In genomic region chr14:77022219-77022852, GRCh38 we compare ENCODE assay signal across 8 cellular contexts. TPM values are rescaled to one million over a fixed set of nuclear protein-coding genes. Genes with fewer than 3 reads are reported as not detected.
DNase-seq lines count a peak whose midpoint lies in the region; ATAC-seq and TF ChIP-seq lines count a peak whose summit lies in the region.

No MANE protein-coding gene starts in this region.

- intact Hi-C loops in activated CD4-positive, alpha-beta T cell treated with anti-CD3 and anti-CD28 coated beads, Interleukin-2, amount 10 ng/mL, durations not matched to agents 24 days and 14 days (cut with micrococcal nuclease) = no loop called here

- H3K4me3 Mint-ChIP-seq in activated CD4-positive, alpha-beta T cell treated with anti-CD3 and anti-CD28 coated beads, Interleukin-2, amount 10 ng/mL, durations not matched to agents 24 days and 14 days = peak overlapping the region; percentile 74
- H3K4me3 Mint-ChIP-seq in activated CD4-positive, alpha-beta memory T cell treated with anti-CD3 and anti-CD28 coated beads, Interleukin-2, amount 10 ng/mL, durations not matched to agents 7 days and 5 days = no peak overlapping the region
- peak overlapping the region; percentile 50 for H3K4me3 Mint-ChIP-seq in neural crest cell

- H3K27ac Mint-ChIP-seq in activated CD4-positive, alpha-beta T cell treated with anti-CD3 and anti-CD28 coated beads, Interleukin-2, amount 10 ng/mL, durations not matched to agents 24 days and 14 days = peak overlapping the region; percentile 81
- H3K27ac Mint-ChIP-seq in activated CD4-positive, alpha-beta memory T cell treated with anti-CD3 and anti-CD28 coated beads, Interleukin-2, amount 10 ng/mL, durations not matched to agents 7 days and 5 days = peak overlapping the region; percentile 84
- no peak overlapping the region for H3K27ac Mint-ChIP-seq in neural crest cell (ENCODE audit: unreplicated experiment)

- no peaks in the 10 kb centered on the region for H3K27me3 Mint-ChIP-seq in activated CD4-positive, alpha-beta T cell treated with anti-CD3 and anti-CD28 coated beads, Interleukin-2, amount 10 ng/mL, durations not matched to agents 24 days and 14 days
- H3K27me3 Mint-ChIP-seq in activated CD4-positive, alpha-beta memory T cell treated with anti-CD3 and anti-CD28 coated beads, Interleukin-2, amount 10 ng/mL, durations not matched to agents 7 days and 5 days = no peaks in the 10 kb centered on the region
- no peaks in the 10 kb centered on the region for H3K27me3 Mint-ChIP-seq in neural crest cell (ENCODE audit: low read depth)

- H3K4me1 Mint-ChIP-seq in activated CD4-positive, alpha-beta T cell treated with anti-CD3 and anti-CD28 coated beads, Interleukin-2, amount 10 ng/mL, durations not matched to agents 24 days and 14 days = peaks cover 35% of the 10 kb centered on the region
- peaks cover 46% of the 10 kb centered on the region for H3K4me1 Mint-ChIP-seq in activated CD4-positive, alpha-beta memory T cell treated with anti-CD3 and anti-CD28 coated beads, Interleukin-2, amount 10 ng/mL, durations not matched to agents 7 days and 5 days
- peaks cover 36% of the 10 kb centered on the region for H3K4me1 Mint-ChIP-seq in neural crest cell

- no peak for TF ChIP-seq CTCF in neural crest cell (conservative IDR thresholded peaks at IDR 0.05)

- H3K36me3 Mint-ChIP-seq in activated CD4-positive, alpha-beta T cell treated with anti-CD3 and anti-CD28 coated beads, Interleukin-2, amount 10 ng/mL, durations not matched to agents 24 days and 14 days (ENCODE audit: low read depth) = peaks cover 28% of the 10 kb centered on the region
- peaks cover 31% of the 10 kb centered on the region for H3K36me3 Mint-ChIP-seq in activated CD4-positive, alpha-beta memory T cell treated with anti-CD3 and anti-CD28 coated beads, Interleukin-2, amount 10 ng/mL, durations not matched to agents 7 days and 5 days (ENCODE audit: low read depth)
- peaks cover 4% of the 10 kb centered on the region for H3K36me3 Mint-ChIP-seq in neural crest cell (ENCODE audit: low read depth)

- ATAC-seq in HG03342 (IDR thresholded peaks at IDR 0.05; ENCODE audit: unreplicated experiment) (peak; percentile 53), GM18498 (IDR thresholded peaks at IDR 0.05; ENCODE audit: unreplicated experiment) (no peak)

- peak; percentile 72 for DNase-seq in activated CD4-positive, alpha-beta T cell treated with anti-CD3 and anti-CD28 coated beads, Interleukin-2, amount 10 ng/mL, durations not matched to agents 24 days and 14 days
- DNase-seq in activated CD4-positive, alpha-beta T cell treated with anti-CD3 and anti-CD28 coated beads, Interleukin-2, amount 50 U/mL, for 4 hours = no peak
- DNase-seq in activated CD4-positive, alpha-beta memory T cell treated with anti-CD3 and anti-CD28 coated beads, Interleukin-2, amount 10 ng/mL, durations not matched to agents 7 days and 5 days = peak; percentile 38
- DNase-seq in neural crest cell (ENCODE audit: low read depth, low spot score) (no peak), SW 1271 (lab: John Stamatoyannopoulos, UW) (no peak)
- DNase-seq in stimulated activated CD4-positive, alpha-beta T cell treated with anti-CD3 and anti-CD28 coated beads, Interleukin-1b, Interleukin-23, amount 100 ng/mL, for 48 hours = no peak

- CTCF ChIA-PET in activated CD4-positive, alpha-beta memory T cell treated with anti-CD3 and anti-CD28 coated beads, Interleukin-2, amount 10 ng/mL, durations not matched to agents 7 days and 5 days (lab: Charles Lee) = interaction anchor here (1.6 to 4.0 kb wide), 4 partner anchors 47 to 111 kb away, joined by 3 to 32 read pairs (median 11); no protein-coding TSS in a partner anchor

- POLR2A ChIA-PET in activated CD4-positive, alpha-beta memory T cell treated with anti-CD3 and anti-CD28 coated beads, Interleukin-2, amount 10 ng/mL, durations not matched to agents 7 days and 5 days (lab: Charles Lee) = interaction anchor here (0.7 to 13.6 kb wide), 9 partner anchors 10 to 75 kb away, joined by 3 to 229 read pairs (median 5); no protein-coding TSS in a partner anchor

- no peaks in the 10 kb centered on the region for H3K9me3 Mint-ChIP-seq in activated CD4-positive, alpha-beta T cell treated with anti-CD3 and anti-CD28 coated beads, Interleukin-2, amount 10 ng/mL, durations not matched to agents 24 days and 14 days
- H3K9me3 Mint-ChIP-seq in activated CD4-positive, alpha-beta memory T cell treated with anti-CD3 and anti-CD28 coated beads, Interleukin-2, amount 10 ng/mL, durations not matched to agents 7 days and 5 days = no peaks in the 10 kb centered on the region
- H3K9me3 Mint-ChIP-seq in neural crest cell = no peaks in the 10 kb centered on the region

RNA-seq across cellular contexts. Expression of gene IRF2BPL, which starts 6.2 kb away (rescaled TPM):
- total RNA-seq in activated CD4-positive, alpha-beta T cell treated with anti-CD3 and anti-CD28 coated beads, Interleukin-2, amount 10 ng/mL, durations not matched to agents 24 days and 14 days = 32.8 and 34.8 TPM in 2 replicates
- 10 to 100 TPM; 39.0 to 39.3 TPM for total RNA-seq in activated CD4-positive, alpha-beta memory T cell treated with anti-CD3 and anti-CD28 coated beads, Interleukin-2, amount 10 ng/mL, durations not matched to agents 7 days and 5 days
- total RNA-seq in neural crest cell = 42.6 and 43.6 TPM in 2 replicates

Comparison
In these comparisons a context has a peak if more than half of its experiments do, and no peak if none do; other contexts are left out.
1. DNase-seq: peak in activated CD4-positive, alpha-beta T cell treated with anti-CD3 and anti-CD28 coated beads, Interleukin-2, amount 10 ng/mL, durations not matched to agents 24 days and 14 days (single experiment) and activated CD4-positive, alpha-beta memory T cell treated with anti-CD3 and anti-CD28 coated beads, Interleukin-2, amount 10 ng/mL, durations not matched to agents 7 days and 5 days (single experiment); none in activated CD4-positive, alpha-beta T cell treated with anti-CD3 and anti-CD28 coated beads, Interleukin-2, amount 50 U/mL, for 4 hours (0 of 2), neural crest cell (single experiment), SW 1271 (0 of 2) and stimulated activated CD4-positive, alpha-beta T cell treated with anti-CD3 and anti-CD28 coated beads, Interleukin-1b, Interleukin-23, amount 100 ng/mL, for 48 hours (single experiment).